19 cellular contexts compared by ENCODE assay signal in the genomic region with DNA sequence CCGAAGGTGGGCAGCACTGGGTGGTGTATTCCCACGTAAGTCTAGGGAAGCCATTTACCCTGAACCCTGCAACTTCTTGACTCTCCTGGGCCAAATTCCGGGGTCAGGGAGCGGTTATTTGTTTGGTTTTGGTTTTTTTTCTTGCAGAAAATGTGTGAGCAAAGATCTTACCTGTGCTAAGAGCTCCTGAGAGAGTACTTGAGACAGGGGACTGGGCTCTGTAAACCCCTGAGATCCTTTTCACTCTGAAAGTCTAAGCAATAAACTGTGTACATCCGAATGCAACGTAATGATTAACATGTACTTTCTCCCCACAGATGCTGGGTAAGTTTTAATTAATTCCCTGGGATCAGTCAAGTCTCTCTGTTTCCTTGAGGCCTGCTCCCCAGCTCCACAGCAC. TPM values are rescaled to one million over a fixed set of nuclear protein-coding genes. Genes with fewer than 3 reads are reported as not detected.
DNase-seq lines count a peak whose midpoint lies in the region; ATAC-seq and TF ChIP-seq lines count a peak whose summit lies in the region.
"Had no signal": no experiment of that assay in that cellular context is flagged by ENCODE, and none has a peak within 500 bp of the region (broad histone marks: within the 10 kb centered on the region; RNA-seq: fewer than 3 reads in every experiment).

No MANE protein-coding gene starts in this region.

- DNase-seq in heart right ventricle = no peak
- no peak for DNase-seq in Right ventricle myocardium superior
- DNase-seq in endodermal cell = peak; percentile 27
- DNase-seq in testis = no peak
- no peak for DNase-seq in activated CD4-positive, alpha-beta T cell treated with anti-CD3 and anti-CD28 coated beads, Interleukin-2, amount 50 U/mL, for 48 hours
- no peak for DNase-seq in activated T-helper 2 cell treated with anti-CD3 and anti-CD28 coated beads, Interferon-gamma antibody, Interleukin-2, Interleukin-4, amounts not matched to agents 10 μg/mL and 5 μg/mL and 100 μg/mL, durations not matched to agents 14 hours and 24 hours and 36 hours (ENCODE audit: low spot score)
- DNase-seq: BE2C; CD4-positive, CD25-positive, alpha-beta regulatory T cell; COR-L47; KG1; NCI-H1105 treated with DMSO at 0.1 percent for 48 hours; NCI-H1694 treated with DMSO at 0.1 percent for 48 hours; NCI-H2107; NCI-H226; NCI-H524 treated with DMSO at 0.1 percent for 48 hours had no signal

- H3K9me3 Mint-ChIP-seq in endodermal cell = peaks cover 12% of the 10 kb centered on the region
- no peaks in the 10 kb centered on the region for H3K9me3 Mint-ChIP-seq in activated T-helper 17 cell treated with anti-CD3 and anti-CD28 coated beads, Interleukin-2, amount 50 U/mL, for 72 hours
- H3K9me3 Mint-ChIP-seq in activated T-helper 2 cell treated with anti-CD3 and anti-CD28 coated beads, Interferon-gamma antibody, Interleukin-2, Interleukin-4, amounts not matched to agents 10 μg/mL and 5 μg/mL and 100 μg/mL, durations not matched to agents 14 hours and 24 hours and 36 hours = no peaks in the 10 kb centered on the region

- 92 to 93% methylated on average over 6 of the region's 6 CpGs for WGBS in heart right ventricle, 2 donors
- 88 to 92% methylated on average over 5 to 6 of the region's 6 CpGs for WGBS in endodermal cell (ENCODE audit: insufficient coverage in 1 of 2, insufficient read length in 1 of 2), 2 experiments
- WGBS in testis, 2 donors = 88 to 92% methylated on average over 6 of the region's 6 CpGs

- intact Hi-C loops in heart right ventricle (cut with DNase I) (loop anchor here in 3 of 10 donors (5.0 to 10.0 kb wide), 4 partner anchors 64 to 466 kb away; a partner anchor contains a TSS), Right ventricle myocardium superior (cut with DNase I) (no loop called here), testis (cut with DNase I; ENCODE audit: low total_unique reads) (no loop called here)
- intact Hi-C loops in activated T-helper 2 cell treated with anti-CD3 and anti-CD28 coated beads, Interferon-gamma antibody, Interleukin-2, Interleukin-4, amounts not matched to agents 10 μg/mL and 5 μg/mL and 100 μg/mL, durations not matched to agents 14 hours and 24 hours and 36 hours (cut with micrococcal nuclease) = no loop called here

- H3K27me3 ChIP-seq in heart right ventricle (no peaks in the 10 kb centered on the region), endodermal cell (ENCODE audit: control insufficient read depth, insufficient read depth, low read length, poor library complexity, severe bottlenecking) (peaks cover 17% of the 10 kb centered on the region), muscle layer of duodenum (ENCODE audit: low read depth, low read length) (no peaks in the 10 kb centered on the region), testis (no peaks in the 10 kb centered on the region)

- H3K9me3 ChIP-seq in heart right ventricle = no peaks in the 10 kb centered on the region
- H3K9me3 ChIP-seq in endodermal cell (ENCODE audit: control insufficient read depth, low read length) = no peaks in the 10 kb centered on the region
- no peaks in the 10 kb centered on the region for H3K9me3 ChIP-seq in muscle layer of duodenum (ENCODE audit: control insufficient read depth in 1 of 2, low read length in 2 of 2)
- H3K9me3 ChIP-seq in testis = no peaks in the 10 kb centered on the region
- H3K9me3 ChIP-seq: BE2C had no signal

- no peak for TF ChIP-seq POLR2A in testis (IDR thresholded peaks at IDR 0.05)

- H3K36me3 ChIP-seq in heart right ventricle (no peaks in the 10 kb centered on the region), endodermal cell (ENCODE audit: control insufficient read depth, insufficient read depth, low read length) (no peaks in the 10 kb centered on the region), muscle layer of duodenum (ENCODE audit: control insufficient read depth in 1 of 2, insufficient read depth in 2 of 2, low read length in 2 of 2) (no peaks in the 10 kb centered on the region), testis (ENCODE audit: low read depth, missing control alignments) (no peaks in the 10 kb centered on the region)
- H3K36me3 ChIP-seq: BE2C had no signal

- no peak overlapping the region for H3K27ac Mint-ChIP-seq in endodermal cell
- H3K27ac Mint-ChIP-seq in activated T-helper 17 cell treated with anti-CD3 and anti-CD28 coated beads, Interleukin-2, amount 50 U/mL, for 72 hours = no peak overlapping the region
- no peak overlapping the region for H3K27ac Mint-ChIP-seq in activated T-helper 2 cell treated with anti-CD3 and anti-CD28 coated beads, Interferon-gamma antibody, Interleukin-2, Interleukin-4, amounts not matched to agents 10 μg/mL and 5 μg/mL and 100 μg/mL, durations not matched to agents 14 hours and 24 hours and 36 hours
- H3K27ac Mint-ChIP-seq: CD4-positive, CD25-positive, alpha-beta regulatory T cell; H9 had no signal

- TF ChIP-seq CTCF in heart right ventricle (IDR thresholded peaks at IDR 0.05) = no peak
- TF ChIP-seq CTCF in endodermal cell (conservative IDR thresholded peaks at IDR 0.05) = no peak
- no peak for TF ChIP-seq CTCF in testis (IDR thresholded peaks at IDR 0.05)

- peaks cover 31% of the 10 kb centered on the region for H3K27me3 Mint-ChIP-seq in endodermal cell (ENCODE audit: insufficient read depth)
- H3K27me3 Mint-ChIP-seq in activated T-helper 17 cell treated with anti-CD3 and anti-CD28 coated beads, Interleukin-2, amount 50 U/mL, for 72 hours = peaks cover 3% of the 10 kb centered on the region
- H3K27me3 Mint-ChIP-seq in activated T-helper 2 cell treated with anti-CD3 and anti-CD28 coated beads, Interferon-gamma antibody, Interleukin-2, Interleukin-4, amounts not matched to agents 10 μg/mL and 5 μg/mL and 100 μg/mL, durations not matched to agents 14 hours and 24 hours and 36 hours (ENCODE audit: low read depth) = peaks cover 22% of the 10 kb centered on the region

- H3K36me3 Mint-ChIP-seq in endodermal cell (ENCODE audit: low read depth) = no peaks in the 10 kb centered on the region
- H3K36me3 Mint-ChIP-seq in activated T-helper 17 cell treated with anti-CD3 and anti-CD28 coated beads, Interleukin-2, amount 50 U/mL, for 72 hours (ENCODE audit: low read depth) = no peaks in the 10 kb centered on the region
- no peaks in the 10 kb centered on the region for H3K36me3 Mint-ChIP-seq in activated T-helper 2 cell treated with anti-CD3 and anti-CD28 coated beads, Interferon-gamma antibody, Interleukin-2, Interleukin-4, amounts not matched to agents 10 μg/mL and 5 μg/mL and 100 μg/mL, durations not matched to agents 14 hours and 24 hours and 36 hours (ENCODE audit: low read depth)
- H3K36me3 Mint-ChIP-seq: CD4-positive, CD25-positive, alpha-beta regulatory T cell had no signal

- H3K4me3 ChIP-seq in heart right ventricle = no peak overlapping the region
- H3K4me3 ChIP-seq in endodermal cell (ENCODE audit: low read length) = no peak overlapping the region
- no peak overlapping the region for H3K4me3 ChIP-seq in muscle layer of duodenum (ENCODE audit: low read depth in 1 of 2, low read length in 2 of 2)
- no peak overlapping the region for H3K4me3 ChIP-seq in testis

- ATAC-seq in heart right ventricle (no peak), Right ventricle myocardium superior (ENCODE audit: poor library complexity) (no peak)
- no peak for ATAC-seq in activated T-helper 17 cell treated with anti-CD3 and anti-CD28 coated beads, Interleukin-2, amount 50 U/mL, for 72 hours (replicated peaks)

- H3K4me1 ChIP-seq in heart right ventricle (peaks cover 0 to 30% (median 18%) of the 10 kb centered on the region in 9 donors), endodermal cell (ENCODE audit: control insufficient read depth, insufficient read depth, low read length) (peaks cover 10% of the 10 kb centered on the region), muscle layer of duodenum (ENCODE audit: control insufficient read depth in 1 of 2, insufficient read depth in 2 of 2, low read length in 2 of 2) (peaks cover 0 to 4% of the 10 kb centered on the region in 2 donors), testis (peaks cover 15% of the 10 kb centered on the region)
- H3K4me1 ChIP-seq: BE2C had no signal

- H3K9ac ChIP-seq in endodermal cell (ENCODE audit: extremely low read depth, low read length, poor library complexity, severe bottlenecking) = no peak overlapping the region

- H3K4me3 Mint-ChIP-seq in endodermal cell = no peak overlapping the region
- H3K4me3 Mint-ChIP-seq in activated T-helper 17 cell treated with anti-CD3 and anti-CD28 coated beads, Interleukin-2, amount 50 U/mL, for 72 hours = no peak overlapping the region
- H3K4me3 Mint-ChIP-seq in activated T-helper 2 cell treated with anti-CD3 and anti-CD28 coated beads, Interferon-gamma antibody, Interleukin-2, Interleukin-4, amounts not matched to agents 10 μg/mL and 5 μg/mL and 100 μg/mL, durations not matched to agents 14 hours and 24 hours and 36 hours (ENCODE audit: low read depth) = no peak overlapping the region
- H3K4me3 Mint-ChIP-seq: CD4-positive, CD25-positive, alpha-beta regulatory T cell; H9 had no signal

- H3K4me1 Mint-ChIP-seq in endodermal cell = peaks cover 7% of the 10 kb centered on the region
- H3K4me1 Mint-ChIP-seq in activated T-helper 17 cell treated with anti-CD3 and anti-CD28 coated beads, Interleukin-2, amount 50 U/mL, for 72 hours = no peaks in the 10 kb centered on the region
- H3K4me1 Mint-ChIP-seq in activated T-helper 2 cell treated with anti-CD3 and anti-CD28 coated beads, Interferon-gamma antibody, Interleukin-2, Interleukin-4, amounts not matched to agents 10 μg/mL and 5 μg/mL and 100 μg/mL, durations not matched to agents 14 hours and 24 hours and 36 hours (ENCODE audit: low read depth) = no peaks in the 10 kb centered on the region
- H3K4me1 Mint-ChIP-seq: H9 had no signal

- H3K27ac ChIP-seq in heart right ventricle = peak overlapping the region; percentile 68 to 96 (median 87)
- no peak overlapping the region for H3K27ac ChIP-seq in endodermal cell (ENCODE audit: low read depth, low read length)
- peak overlapping the region; percentile 86 for H3K27ac ChIP-seq in muscle layer of duodenum (ENCODE audit: low read length)
- H3K27ac ChIP-seq in testis = peak overlapping the region; percentile 52 to 89

RNA-seq across cellular contexts. Expression of a gene that starts 21.5 kb away (rescaled TPM):
- total RNA-seq in heart right ventricle (not detected), Right ventricle myocardium superior (not detected), endodermal cell (not detected), testis (not detected)
- polyA plus RNA-seq in heart right ventricle (not detected), testis (ENCODE audit: insufficient read depth, low read depth, low replicate concordance) (not detected)
- not detected for polyA plus RNA-seq in endodermal cell (2013, experiment 1 of 2)
- not detected for polyA plus RNA-seq in endodermal cell (2013, experiment 2 of 2)
- not detected for total RNA-seq in activated T-helper 17 cell treated with anti-CD3 and anti-CD28 coated beads, Interleukin-2, amount 50 U/mL, for 72 hours
- not detected in 2 replicates for total RNA-seq in activated T-helper 2 cell treated with anti-CD3 and anti-CD28 coated beads, Interferon-gamma antibody, Interleukin-2, Interleukin-4, amounts not matched to agents 10 μg/mL and 5 μg/mL and 100 μg/mL, durations not matched to agents 14 hours and 24 hours and 36 hours
- total RNA-seq: A172; CD4-positive, CD25-positive, alpha-beta regulatory T cell; H9 had no signal
- polyA plus RNA-seq: CD4-positive, CD25-positive, alpha-beta regulatory T cell had no signal

RNA-seq across cellular contexts. Expression of a gene that starts 49.5 kb away (rescaled TPM):
- 100 to 1,000 TPM; 422 to 750 (median 538) TPM for total RNA-seq in heart right ventricle
- 100 to 1,000 TPM; 247 to 481 TPM for polyA plus RNA-seq in heart right ventricle
- 437 TPM for total RNA-seq in Right ventricle myocardium superior
- total RNA-seq in endodermal cell = 100 to 1,000 TPM; 106 to 122 TPM
- 77.3 TPM for polyA plus RNA-seq in endodermal cell (2013, experiment 1 of 2)
- 71.6 TPM for polyA plus RNA-seq in endodermal cell (2013, experiment 2 of 2)
- 10 to 100 TPM; 26.4 to 30.6 TPM for total RNA-seq in testis
- polyA plus RNA-seq in testis (ENCODE audit: insufficient read depth, low read depth, low replicate concordance) = 43.3 TPM
- 1 to 10 TPM; 3.2 to 8.7 TPM for total RNA-seq in activated T-helper 17 cell treated with anti-CD3 and anti-CD28 coated beads, Interleukin-2, amount 50 U/mL, for 72 hours
- total RNA-seq in activated T-helper 2 cell treated with anti-CD3 and anti-CD28 coated beads, Interferon-gamma antibody, Interleukin-2, Interleukin-4, amounts not matched to agents 10 μg/mL and 5 μg/mL and 100 μg/mL, durations not matched to agents 14 hours and 24 hours and 36 hours = 0.94 and 1.9 TPM in 2 replicates

RNA-seq across cellular contexts. Expression of a gene that starts 57.6 kb away (rescaled TPM):
- total RNA-seq in heart right ventricle (100 to 1,000 TPM in 5 of 10 donors, 10 to 100 TPM in 5; 68.3 to 136 (median 101) TPM), Right ventricle myocardium superior (119 TPM), endodermal cell (100 to 1,000 TPM in 1 of 2 donors, 10 to 100 TPM in 1; 95.1 to 102 TPM), testis (100 to 1,000 TPM; 110 to 145 TPM)
- polyA plus RNA-seq in heart right ventricle (100 to 1,000 TPM; 305 to 515 TPM), testis (ENCODE audit: insufficient read depth, low read depth, low replicate concordance) (108 TPM)
- polyA plus RNA-seq in endodermal cell (2013, experiment 1 of 2) = 93.0 TPM
- 94.7 TPM for polyA plus RNA-seq in endodermal cell (2013, experiment 2 of 2)
- total RNA-seq in activated T-helper 17 cell treated with anti-CD3 and anti-CD28 coated beads, Interleukin-2, amount 50 U/mL, for 72 hours = 100 to 1,000 TPM; 104 to 118 TPM
- total RNA-seq in activated T-helper 2 cell treated with anti-CD3 and anti-CD28 coated beads, Interferon-gamma antibody, Interleukin-2, Interleukin-4, amounts not matched to agents 10 μg/mL and 5 μg/mL and 100 μg/mL, durations not matched to agents 14 hours and 24 hours and 36 hours = 72.3 and 73.9 TPM in 2 replicates
